In genomic region chr5:153714732-153715287, GRCh38 we compare ENCODE assay signal across 31 cellular contexts.
DNase-seq lines count a peak whose midpoint lies in the region; ATAC-seq and TF ChIP-seq lines count a peak whose summit lies in the region.
"Had no signal": no experiment of that assay in that cellular context is flagged by ENCODE, and none has a peak within 500 bp of the region (broad histone marks: within the 10 kb centered on the region; RNA-seq: fewer than 3 reads in every experiment).

No MANE protein-coding gene starts in this region.

- intact Hi-C loops in right cardiac atrium (cut with DNase I), result loop anchor here in 3 of 4 donors (5.0 to 10.0 kb wide), 3 partner anchors 218 to 230 kb away; partner anchors contain the start of gene GRIA1 (in 1 of the 3)

- no peaks in the 10 kb centered on the region for H3K9me3 ChIP-seq in right cardiac atrium (ENCODE audit: control insufficient read depth, low read length)
- H3K9me3 ChIP-seq: Caco-2, right lobe of liver had no signal

- no peaks in the 10 kb centered on the region for H3K4me1 ChIP-seq in right cardiac atrium (ENCODE audit: control insufficient read depth, insufficient read depth, low read length)
- H3K4me1 ChIP-seq: Caco-2, right lobe of liver had no signal

- DNase-seq in AG08395 (ENCODE audit: low spot score), result peak; percentile 42
- peak; percentile 9 for DNase-seq in HFF-Myc (ENCODE audit: extremely low read depth, low read depth)
- peak; percentile 9 for DNase-seq in astrocyte of the spinal cord (ENCODE audit: low read depth, low spot score)
- peak; percentile 33 for DNase-seq in myocyte (ENCODE audit: low read depth)
- DNase-seq in activated T-cell treated with anti-CD3 and anti-CD28 coated beads, Interleukin-2, amount 50 U/mL, for 72 hours, result no peak
- no peak for DNase-seq in right cardiac atrium
- no peak for DNase-seq in GM13977 (ENCODE audit: low spot score)
- no peak for DNase-seq in glomerular visceral epithelial cell (ENCODE audit: extremely low spot score)
- DNase-seq: activated CD4-positive, alpha-beta T cell treated with anti-CD3 and anti-CD28 coated beads, Interleukin-2, amount 10 ng/mL, durations not matched to agents 24 days and 14 days; activated naive CD4-positive, alpha-beta T cell; activated T-cell treated with anti-CD3 and anti-CD28 coated beads, Interleukin-2, amount 50 U/mL, for 24 hours; C1 segment of cervical spinal cord; Caco-2; cortex of kidney; effector memory CD8-positive, alpha-beta T cell; erythroblast; left colon; mammary epithelial cell; NCI-H1092 treated with DMSO at 0.1 percent for 48 hours; NCI-H187 treated with DMSO at 0.1 percent for 48 hours; NCI-H524 treated with DMSO at 0.1 percent for 48 hours; PC-9; right lobe of liver; SHP77 treated with DMSO at 0.1 percent for 48 hours; stimulated activated CD4-positive, alpha-beta T cell treated with anti-CD3 and anti-CD28 coated beads, Interleukin-4, amount 100 ng/mL, for 4 hours; stimulated activated naive CD4-positive, alpha-beta T cell; SW 1271; T-helper 9 cell; WERI-Rb-1 had no signal

- no peak for ATAC-seq in activated T-cell treated with anti-CD3 and anti-CD28 coated beads, Interleukin-2, amount 50 U/mL, for 72 hours (replicated peaks in 1 of 2)
- ATAC-seq in right cardiac atrium, result no peak
- ATAC-seq: effector memory CD8-positive, alpha-beta T cell; left colon; right lobe of liver had no signal

- no peak overlapping the region for H3K27ac Mint-ChIP-seq in activated T-cell treated with anti-CD3 and anti-CD28 coated beads, Interleukin-2, amount 50 U/mL, for 72 hours
- H3K27ac Mint-ChIP-seq: activated CD4-positive, alpha-beta T cell treated with anti-CD3 and anti-CD28 coated beads, Interleukin-2, amount 10 ng/mL, durations not matched to agents 24 days and 14 days; activated T-cell treated with anti-CD3 and anti-CD28 coated beads, Interleukin-2, amount 50 U/mL, for 24 hours; effector memory CD8-positive, alpha-beta T cell; IgD-negative memory B cell had no signal

- in situ Hi-C loops in astrocyte of the spinal cord (cut with HindIII; ENCODE audit: low sequenced_read_pairs), result no loop called here
- in situ Hi-C loops in GM13977 (cut with MboI; ENCODE audit: low pct_unique_long_range_greater_than_20kb, low sequenced_read_pairs, unreplicated experiment), result no loop called here

- TF ChIP-seq CTCF in HFF-Myc (IDR thresholded peaks at IDR 0.05; ENCODE audit: low read depth, low read length, missing control alignments) (no peak), astrocyte of the spinal cord (IDR thresholded peaks at IDR 0.05; ENCODE audit: low read depth, low read length) (no peak), GM13977 (IDR thresholded peaks at IDR 0.05; ENCODE audit: extremely low read depth, insufficient read depth, missing control alignments) (no peak)

- H3K27me3 Mint-ChIP-seq in activated T-cell treated with anti-CD3 and anti-CD28 coated beads, Interleukin-2, amount 50 U/mL, for 72 hours (ENCODE audit: low read depth), result no peaks in the 10 kb centered on the region
- H3K27me3 Mint-ChIP-seq: activated CD4-positive, alpha-beta T cell treated with anti-CD3 and anti-CD28 coated beads, Interleukin-2, amount 10 ng/mL, durations not matched to agents 24 days and 14 days; activated T-cell treated with anti-CD3 and anti-CD28 coated beads, Interleukin-2, amount 50 U/mL, for 24 hours had no signal

- H3K4me1 Mint-ChIP-seq in activated T-cell treated with anti-CD3 and anti-CD28 coated beads, Interleukin-2, amount 50 U/mL, for 72 hours (ENCODE audit: low read depth), result no peaks in the 10 kb centered on the region
- H3K4me1 Mint-ChIP-seq: activated CD4-positive, alpha-beta T cell treated with anti-CD3 and anti-CD28 coated beads, Interleukin-2, amount 10 ng/mL, durations not matched to agents 24 days and 14 days; IgD-negative memory B cell had no signal

- no peaks in the 10 kb centered on the region for H3K36me3 Mint-ChIP-seq in activated T-cell treated with anti-CD3 and anti-CD28 coated beads, Interleukin-2, amount 50 U/mL, for 72 hours (ENCODE audit: insufficient read depth in 2 of 2)
- H3K36me3 Mint-ChIP-seq: IgD-negative memory B cell had no signal

- H3K27me3 ChIP-seq in right cardiac atrium (ENCODE audit: control insufficient read depth, insufficient read depth), result no peaks in the 10 kb centered on the region
- H3K27me3 ChIP-seq: right lobe of liver had no signal

- H3K9me3 Mint-ChIP-seq in activated T-cell treated with anti-CD3 and anti-CD28 coated beads, Interleukin-2, amount 50 U/mL, for 72 hours, result peaks cover 3 to 4% of the 10 kb centered on the region in 2 donors
- H3K9me3 Mint-ChIP-seq: activated CD4-positive, alpha-beta T cell treated with anti-CD3 and anti-CD28 coated beads, Interleukin-2, amount 10 ng/mL, durations not matched to agents 24 days and 14 days; activated T-cell treated with anti-CD3 and anti-CD28 coated beads, Interleukin-2, amount 50 U/mL, for 24 hours had no signal

- H3K27ac ChIP-seq in right cardiac atrium (ENCODE audit: low read length), result no peak overlapping the region
- H3K27ac ChIP-seq: hepatocyte, PC-9, right lobe of liver, WERI-Rb-1 had no signal

- H3K4me3 ChIP-seq in HFF-Myc (replicated peaks; ENCODE audit: low read depth, low read length), result no peak overlapping the region
- no peak overlapping the region for H3K4me3 ChIP-seq in astrocyte of the spinal cord (ENCODE audit: low read depth, low read length)
- H3K4me3 ChIP-seq in right cardiac atrium (ENCODE audit: low read length), result no peak overlapping the region
- H3K4me3 ChIP-seq: hepatocyte, PC-9, right lobe of liver had no signal

- no peak overlapping the region for H3K4me3 Mint-ChIP-seq in activated T-cell treated with anti-CD3 and anti-CD28 coated beads, Interleukin-2, amount 50 U/mL, for 72 hours
- H3K4me3 Mint-ChIP-seq: activated CD4-positive, alpha-beta T cell treated with anti-CD3 and anti-CD28 coated beads, Interleukin-2, amount 10 ng/mL, durations not matched to agents 24 days and 14 days; activated T-cell treated with anti-CD3 and anti-CD28 coated beads, Interleukin-2, amount 50 U/mL, for 24 hours; effector memory CD8-positive, alpha-beta T cell; IgD-negative memory B cell had no signal

- WGBS in right cardiac atrium, result 62% methylated on average over 3 of the region's 3 CpGs

Comparison
In these comparisons a context has a peak if more than half of its experiments do, and no peak if none do; other contexts are left out.
1. DNase-seq: peak in AG08395 (single experiment), HFF-Myc (single experiment), astrocyte of the spinal cord (single experiment) and myocyte (single experiment); none in activated T-cell treated with anti-CD3 and anti-CD28 coated beads, Interleukin-2, amount 50 U/mL, for 72 hours (0 of 2), right cardiac atrium (0 of 3), GM13977 (single experiment) and glomerular visceral epithelial cell (single experiment).